Comparison of ENCODE assay signal across 27 cellular contexts in genomic region chr12:82507656-82508055, GRCh38.
"Had no signal": no experiment of that assay in that cellular context is flagged by ENCODE, and none has a peak within 500 bp of the region (broad histone marks: within the 10 kb centered on the region; RNA-seq: fewer than 3 reads in every experiment).

No MANE protein-coding gene starts in this region.

- H3K27ac ChIP-seq: epithelial cell of prostate, gastrocnemius medialis, ovary, psoas muscle, sigmoid colon, skin epidermis, spleen, thoracic aorta, tibial nerve, upper lobe of left lung had no signal

- H3K36me3 ChIP-seq: gastrocnemius medialis, ovary, sigmoid colon, spleen, thoracic aorta, tibial nerve, upper lobe of left lung had no signal

- H3K27me3 ChIP-seq: dorsolateral prefrontal cortex, gastrocnemius medialis, ovary, sigmoid colon, spleen, tibial nerve, upper lobe of left lung had no signal

- H3K36me3 Mint-ChIP-seq: memory B cell; naive B cell; stimulated activated memory B cell treated with anti-CD40 and anti-IgM and Interleukin-4, amounts not matched to agents 10 μg/mL and 1 μg/mL and 100 μg/mL, for 72 hours had no signal

- H3K27ac Mint-ChIP-seq: endodermal cell; memory B cell; naive B cell; nephron progenitor cell; stimulated activated memory B cell treated with anti-CD40 and anti-IgM and Interleukin-4, amounts not matched to agents 10 μg/mL and 1 μg/mL and 100 μg/mL, for 72 hours had no signal

- H3K4me1 ChIP-seq: gastrocnemius medialis, psoas muscle, sigmoid colon, spleen, tibial nerve, upper lobe of left lung had no signal

- H3K4me1 Mint-ChIP-seq: memory B cell; naive B cell; nephron progenitor cell; stimulated activated memory B cell treated with anti-CD40 and anti-IgM and Interleukin-4, amounts not matched to agents 10 μg/mL and 1 μg/mL and 100 μg/mL, for 72 hours had no signal

- H3K9me3 Mint-ChIP-seq: endodermal cell; memory B cell; nephron progenitor cell; stimulated activated memory B cell treated with anti-CD40 and anti-IgM and Interleukin-4, amounts not matched to agents 10 μg/mL and 1 μg/mL and 100 μg/mL, for 72 hours had no signal

- H3K4me3 ChIP-seq: dorsolateral prefrontal cortex, gastrocnemius medialis, lung, ovary, psoas muscle, sigmoid colon, skin epidermis, spleen, thoracic aorta, tibial nerve, upper lobe of left lung had no signal

- H3K27me3 Mint-ChIP-seq: stimulated activated memory B cell treated with anti-CD40 and anti-IgM and Interleukin-4, amounts not matched to agents 10 μg/mL and 1 μg/mL and 100 μg/mL, for 72 hours had no signal

- H3K4me3 Mint-ChIP-seq: endodermal cell; memory B cell; naive B cell; nephron progenitor cell; stimulated activated memory B cell treated with anti-CD40 and anti-IgM and Interleukin-4, amounts not matched to agents 10 μg/mL and 1 μg/mL and 100 μg/mL, for 72 hours had no signal

- DNase-seq: effector CD4-positive, alpha-beta T cell; endodermal cell; foreskin fibroblast; gastrocnemius medialis; head of caudate nucleus; naive B cell; nephron progenitor cell; nucleus accumbens; ovary; posterior cingulate gyrus; psoas muscle; right cardiac atrium; sigmoid colon; spleen; stimulated activated CD4-positive, alpha-beta T cell treated with anti-CD3 and anti-CD28 coated beads, Interleukin-4, amount 100 ng/mL, for 4 hours; stimulated activated naive CD8-positive, alpha-beta T cell treated with anti-CD3 and anti-CD28 coated beads, Interleukin-15, Interleukin-2, amounts not matched to agents 100 U/mL and 50 U/mL, for 24 hours; upper lobe of left lung had no signal

- ATAC-seq: esophagus mucosa; gastrocnemius medialis; left lobe of liver; psoas muscle; right cardiac atrium; stimulated activated memory B cell treated with anti-CD40 and anti-IgM and Interleukin-4, amounts not matched to agents 10 μg/mL and 1 μg/mL and 100 μg/mL, for 72 hours; stimulated activated naive CD8-positive, alpha-beta T cell treated with anti-CD3 and anti-CD28 coated beads, Interleukin-15, Interleukin-2, amounts not matched to agents 100 U/mL and 50 U/mL, for 24 hours had no signal

- H3K9me3 ChIP-seq: gastrocnemius medialis, ovary, psoas muscle, sigmoid colon, spleen, thoracic aorta, tibial nerve, upper lobe of left lung had no signal
